In genomic region chr2:127309468-127309867, GRCh38 we compare ENCODE assay signal across 38 cellular contexts.
"Had no signal": no experiment of that assay in that cellular context is flagged by ENCODE, and none has a peak within 500 bp of the region (broad histone marks: within the 10 kb centered on the region; RNA-seq: fewer than 3 reads in every experiment).

No MANE protein-coding gene starts in this region.

- H3K4me3 Mint-ChIP-seq: activated naive CD4-positive, alpha-beta T cell treated with anti-CD3 and anti-CD28 coated beads for 36 hours; activated naive CD4-positive, alpha-beta T cell treated with anti-CD3 and anti-CD28 coated beads, Interleukin-2, amount 10 ng/mL, durations not matched to agents 7 days and 5 days; activated naive CD4-positive, alpha-beta T cell treated with anti-CD3 and anti-CD28 coated beads, Interleukin-2, amount 50 U/mL, for 24 hours; activated naive CD8-positive, alpha-beta T cell; activated naive CD8-positive, alpha-beta T cell treated with anti-CD3 and anti-CD28 coated beads for 36 hours; activated naive CD8-positive, alpha-beta T cell treated with anti-CD3 and anti-CD28 coated beads, Interleukin-2, amount 10 ng/mL, durations not matched to agents 7 days and 5 days; activated naive CD8-positive, alpha-beta T cell treated with anti-CD3 and anti-CD28 coated beads, Interleukin-2, amount 50 U/mL, for 24 hours; activated T-cell treated with anti-CD3 and anti-CD28 coated beads, Interleukin-2, amount 50 U/mL, for 24 hours; activated T-cell treated with anti-CD3 and anti-CD28 coated beads, Interleukin-2, amount 50 U/mL, for 4 hours; activated T-cell treated with anti-CD3 and anti-CD28 coated beads, Interleukin-2, amount 50 U/mL, for 72 hours; activated T-helper 1 cell treated with anti-CD3 and anti-CD28 coated beads, Interleukin-12 subunit alpha, Interleukin-12 subunit beta, Interleukin-2, Interleukin-4 antibody, amounts not matched to agents 30 ng/mL and 10 ng/mL and 1 ng/mL, durations not matched to agents 14 hours and 24 hours and 36 hours; activated T-helper 17 cell treated with anti-CD3 and anti-CD28 coated beads, Interleukin-2, amount 50 U/mL, for 72 hours; brain; central memory CD8-positive, alpha-beta T cell had no signal

- FAIRE-seq: astrocyte, bronchial epithelial cell had no signal

- ATAC-seq: activated naive CD4-positive, alpha-beta T cell treated with anti-CD3 and anti-CD28 coated beads, Interleukin-2, amount 50 U/mL, for 72 hours; activated naive CD8-positive, alpha-beta T cell treated with anti-CD3 and anti-CD28 coated beads, Interleukin-2, amount 50 U/mL, for 24 hours; activated T-cell treated with anti-CD3 and anti-CD28 coated beads, Interleukin-2, amount 50 U/mL, for 4 hours; activated T-cell treated with anti-CD3 and anti-CD28 coated beads, Interleukin-2, amount 50 U/mL, for 72 hours; activated T-helper 17 cell treated with anti-CD3 and anti-CD28 coated beads, Interleukin-2, amount 50 U/mL, for 72 hours; body of pancreas had no signal

- H3K27me3 ChIP-seq: adrenal gland, ascending aorta, body of pancreas, brain microvascular endothelial cell, breast epithelium, cardiac muscle cell had no signal

- H3K4me1 Mint-ChIP-seq: activated naive CD4-positive, alpha-beta T cell treated with anti-CD3 and anti-CD28 coated beads, Interleukin-2, amount 10 ng/mL, durations not matched to agents 7 days and 5 days; activated naive CD4-positive, alpha-beta T cell treated with anti-CD3 and anti-CD28 coated beads, Interleukin-2, amount 50 U/mL, for 24 hours; activated naive CD8-positive, alpha-beta T cell treated with anti-CD3 and anti-CD28 coated beads for 36 hours; activated naive CD8-positive, alpha-beta T cell treated with anti-CD3 and anti-CD28 coated beads, Interleukin-2, amount 10 ng/mL, durations not matched to agents 7 days and 5 days; activated naive CD8-positive, alpha-beta T cell treated with anti-CD3 and anti-CD28 coated beads, Interleukin-2, amount 50 U/mL, for 24 hours; activated T-helper 17 cell treated with anti-CD3 and anti-CD28 coated beads, Interleukin-2, amount 50 U/mL, for 72 hours; brain had no signal

- DNase-seq: activated effector memory CD4-positive, alpha-beta T cell treated with anti-CD3 and anti-CD28 coated beads, Interleukin-2, amount 50 U/mL, for 16 hours; activated effector memory CD4-positive, alpha-beta T cell treated with Interleukin-2 at 50 U/mL for 16 hours; activated gamma-delta T cell; activated gamma-delta T cell treated with Interleukin-2 at 50 U/mL for 16 hours; activated naive CD4-positive, alpha-beta T cell; activated naive CD4-positive, alpha-beta T cell treated with anti-CD3 and anti-CD28 coated beads for 36 hours; activated naive CD4-positive, alpha-beta T cell treated with anti-CD3 and anti-CD28 coated beads, Interleukin-2, amount 10 ng/mL, durations not matched to agents 7 days and 5 days; activated naive CD4-positive, alpha-beta T cell treated with anti-CD3 and anti-CD28 coated beads, Interleukin-2, amount 50 U/mL, for 16 hours; activated naive CD4-positive, alpha-beta T cell treated with Interleukin-2 at 50 U/mL for 16 hours; activated naive CD8-positive, alpha-beta T cell treated with anti-CD3 and anti-CD28 coated beads for 36 hours; activated naive CD8-positive, alpha-beta T cell treated with anti-CD3 and anti-CD28 coated beads, Interleukin-2, amount 10 ng/mL, durations not matched to agents 7 days and 5 days; activated naive CD8-positive, alpha-beta T cell treated with anti-CD3 and anti-CD28 coated beads, Interleukin-2, amount 50 U/mL, for 24 hours; activated T-cell treated with anti-CD3 and anti-CD28 coated beads, Interleukin-2, amount 50 U/mL, for 1 hour; activated T-cell treated with anti-CD3 and anti-CD28 coated beads, Interleukin-2, amount 50 U/mL, for 24 hours; activated T-cell treated with anti-CD3 and anti-CD28 coated beads, Interleukin-2, amount 50 U/mL, for 4 hours; activated T-cell treated with anti-CD3 and anti-CD28 coated beads, Interleukin-2, amount 50 U/mL, for 48 hours; activated T-cell treated with anti-CD3 and anti-CD28 coated beads, Interleukin-2, amount 50 U/mL, for 72 hours; adrenal gland; amniotic stem cell; amygdala; anterior cingulate cortex; aorta; body of pancreas; brain microvascular endothelial cell; central memory CD4-positive, alpha-beta T cell had no signal

- H3K27ac ChIP-seq: adrenal gland, ascending aorta, body of pancreas, brain microvascular endothelial cell, breast epithelium, cardiac muscle cell had no signal

- H3K4me3 ChIP-seq: adrenal gland, ascending aorta, body of pancreas, breast epithelium, cardiac muscle cell had no signal

- H3K27me3 Mint-ChIP-seq: activated naive CD4-positive, alpha-beta T cell treated with anti-CD3 and anti-CD28 coated beads, Interleukin-2, amount 10 ng/mL, durations not matched to agents 7 days and 5 days; activated naive CD4-positive, alpha-beta T cell treated with anti-CD3 and anti-CD28 coated beads, Interleukin-2, amount 50 U/mL, for 24 hours; activated naive CD8-positive, alpha-beta T cell; activated naive CD8-positive, alpha-beta T cell treated with anti-CD3 and anti-CD28 coated beads for 36 hours; activated naive CD8-positive, alpha-beta T cell treated with anti-CD3 and anti-CD28 coated beads, Interleukin-2, amount 10 ng/mL, durations not matched to agents 7 days and 5 days; activated naive CD8-positive, alpha-beta T cell treated with anti-CD3 and anti-CD28 coated beads, Interleukin-2, amount 50 U/mL, for 24 hours; activated T-cell treated with anti-CD3 and anti-CD28 coated beads, Interleukin-2, amount 50 U/mL, for 24 hours; activated T-helper 17 cell treated with anti-CD3 and anti-CD28 coated beads, Interleukin-2, amount 50 U/mL, for 72 hours; brain; central memory CD8-positive, alpha-beta T cell had no signal

- H3K27ac Mint-ChIP-seq: activated naive CD4-positive, alpha-beta T cell treated with anti-CD3 and anti-CD28 coated beads for 36 hours; activated naive CD4-positive, alpha-beta T cell treated with anti-CD3 and anti-CD28 coated beads, Interleukin-2, amount 10 ng/mL, durations not matched to agents 7 days and 5 days; activated naive CD4-positive, alpha-beta T cell treated with anti-CD3 and anti-CD28 coated beads, Interleukin-2, amount 50 U/mL, for 24 hours; activated naive CD4-positive, alpha-beta T cell treated with anti-CD3 and anti-CD28 coated beads, Interleukin-2, amount 50 U/mL, for 72 hours; activated naive CD8-positive, alpha-beta T cell; activated naive CD8-positive, alpha-beta T cell treated with anti-CD3 and anti-CD28 coated beads for 36 hours; activated naive CD8-positive, alpha-beta T cell treated with anti-CD3 and anti-CD28 coated beads, Interleukin-2, amount 10 ng/mL, durations not matched to agents 7 days and 5 days; activated naive CD8-positive, alpha-beta T cell treated with anti-CD3 and anti-CD28 coated beads, Interleukin-2, amount 50 U/mL, for 24 hours; activated T-cell treated with anti-CD3 and anti-CD28 coated beads, Interleukin-2, amount 50 U/mL, for 24 hours; activated T-cell treated with anti-CD3 and anti-CD28 coated beads, Interleukin-2, amount 50 U/mL, for 72 hours; activated T-helper 1 cell treated with anti-CD3 and anti-CD28 coated beads, Interleukin-12 subunit alpha, Interleukin-12 subunit beta, Interleukin-2, Interleukin-4 antibody, amounts not matched to agents 30 ng/mL and 10 ng/mL and 1 ng/mL, durations not matched to agents 14 hours and 24 hours and 36 hours; activated T-helper 17 cell treated with anti-CD3 and anti-CD28 coated beads, Interleukin-2, amount 50 U/mL, for 72 hours; activated T-helper 2 cell treated with anti-CD3 and anti-CD28 coated beads, Interferon-gamma antibody, Interleukin-2, Interleukin-4, amounts not matched to agents 10 μg/mL and 5 μg/mL and 100 μg/mL, durations not matched to agents 14 hours and 24 hours and 36 hours had no signal

- H3K9me3 ChIP-seq: adrenal gland, ascending aorta, body of pancreas, breast epithelium had no signal

- H3K4me1 ChIP-seq: adrenal gland, ascending aorta, breast epithelium had no signal
